8 cellular contexts compared by ENCODE assay signal in genomic region chr5:136062563-136063274, GRCh38. TPM values are rescaled to one million over a fixed set of nuclear protein-coding genes. Genes with fewer than 3 reads are reported as not detected.
DNase-seq lines count a peak whose midpoint lies in the region; ATAC-seq and TF ChIP-seq lines count a peak whose summit lies in the region.

No MANE protein-coding gene starts in this region.

- peak; percentile 78 for ATAC-seq in HG02798 (IDR thresholded peaks at IDR 0.05; ENCODE audit: poor library complexity, unreplicated experiment)

- H3K4me3 Mint-ChIP-seq in chondrocyte (ENCODE audit: unreplicated experiment) (no peak overlapping the region), nephron progenitor cell (no peak overlapping the region)

- H3K36me3 Mint-ChIP-seq in chondrocyte (ENCODE audit: low read depth) (peaks cover 33% of the 10 kb centered on the region), nephron progenitor cell (ENCODE audit: low read depth) (peaks cover 4% of the 10 kb centered on the region)

- no peak overlapping the region for H3K4me3 ChIP-seq in BE2C (ENCODE audit: low read depth, low read length)
- no peak overlapping the region for H3K4me3 ChIP-seq in GM12865 (ENCODE audit: low read depth, low read length)

- H3K27ac Mint-ChIP-seq in chondrocyte (ENCODE audit: unreplicated experiment) (no peak overlapping the region), nephron progenitor cell (no peak overlapping the region)

- no peaks in the 10 kb centered on the region for H3K9me3 ChIP-seq in BE2C

- no peaks in the 10 kb centered on the region for H3K27me3 ChIP-seq in BE2C

- DNase-seq in BE2C (peak; percentile 40), GM12865 (ENCODE audit: low read depth) (peak; percentile 80), NCI-H345 treated with DMSO at 0.1 percent for 48 hours (lab: John Stamatoyannopoulos, UW; ENCODE audit: unreplicated experiment) (peak; percentile 45), chondrocyte (ENCODE audit: low spot score) (no peak), nephron progenitor cell (no peak), AG20443 (ENCODE audit: low spot score) (no peak), mucosa of gallbladder (ENCODE audit: low spot score) (no peak)

- H3K36me3 ChIP-seq in BE2C: no peaks in the 10 kb centered on the region

- no peaks in the 10 kb centered on the region for H3K9me3 Mint-ChIP-seq in chondrocyte (ENCODE audit: low read depth)
- H3K9me3 Mint-ChIP-seq in nephron progenitor cell: no peaks in the 10 kb centered on the region

- H3K4me1 ChIP-seq in BE2C: peaks cover 3% of the 10 kb centered on the region; the same call in 1 of the 2 replicates

- H3K4me1 Mint-ChIP-seq in chondrocyte (ENCODE audit: low read depth) (peaks cover 25% of the 10 kb centered on the region), nephron progenitor cell (peaks cover 14% of the 10 kb centered on the region)

- no peaks in the 10 kb centered on the region for H3K27me3 Mint-ChIP-seq in chondrocyte (ENCODE audit: low read depth)
- H3K27me3 Mint-ChIP-seq in nephron progenitor cell (ENCODE audit: low read depth, poor library complexity): peaks cover 10% of the 10 kb centered on the region

- TF ChIP-seq CTCF in BE2C (IDR thresholded peaks at IDR 0.05; ENCODE audit: low read depth, low read length) (peak; percentile 74), GM12865 (IDR thresholded peaks at IDR 0.05; ENCODE audit: insufficient read depth, low read depth, low read length, missing control alignments) (peak; percentile 66), chondrocyte (IDR thresholded peaks at IDR 0.05) (peak; percentile 76), nephron progenitor cell (IDR thresholded peaks at IDR 0.05) (peak; percentile 44)

RNA-seq across cellular contexts. Expression of gene TGFBI, which starts 33.9 kb away (rescaled TPM):
- polyA plus RNA-seq in BE2C (2012; ENCODE audit: insufficient read depth, insufficient read length, low read depth): 2.5 TPM
- 491 to 631 TPM (median 620 TPM) in 3 replicates for total RNA-seq in chondrocyte
- 235 TPM for total RNA-seq in mucosa of gallbladder

Comparison
In these comparisons a context has a peak if more than half of its experiments do, and no peak if none do; other contexts are left out.
1. DNase-seq: peak in BE2C (single experiment), GM12865 (single experiment) and NCI-H345 treated with DMSO at 0.1 percent for 48 hours (single experiment); none in chondrocyte (single experiment), nephron progenitor cell (single experiment), AG20443 (single experiment) and mucosa of gallbladder (single experiment).
2. Peak in every context shown above with its lines, with median percentiles within 50 percentile points of each other: CTCF ChIP-seq.